Comparison of ENCODE assay signal across 27 cellular contexts in genomic region chr6:961407-961930, GRCh38.
"Had no signal": no experiment of that assay in that cellular context is flagged by ENCODE, and none has a peak within 500 bp of the region (broad histone marks: within the 10 kb centered on the region; RNA-seq: fewer than 3 reads in every experiment).

No MANE protein-coding gene starts in this region.

- H3K9me3 Mint-ChIP-seq: effector memory CD8-positive, alpha-beta T cell; naive thymus-derived CD4-positive, alpha-beta T cell; type B pancreatic cell had no signal

- H3K27me3 ChIP-seq: body of pancreas, gastroesophageal sphincter, uterus had no signal

- H3K9ac ChIP-seq: parathyroid adenoma had no signal

- ATAC-seq: activated CD4-positive, CD25-positive, alpha-beta regulatory T cell treated with anti-CD3 and anti-CD28 coated beads, Interleukin-2, amount 50 U/mL, for 24 hours; body of pancreas; effector memory CD8-positive, alpha-beta T cell; gastroesophageal sphincter; left cardiac atrium; left ventricle myocardium superior; naive thymus-derived CD4-positive, alpha-beta T cell; right cardiac atrium; stimulated activated naive CD8-positive, alpha-beta T cell treated with anti-CD3 and anti-CD28 coated beads, Interleukin-15, Interleukin-2, amounts not matched to agents 100 U/mL and 50 U/mL, for 24 hours had no signal

- FAIRE-seq: keratinocyte had no signal

- H3K9me3 ChIP-seq: body of pancreas, gastroesophageal sphincter, spleen, thoracic aorta, uterus had no signal

- H3K4me3 ChIP-seq: body of pancreas, coronary artery, gastroesophageal sphincter, spleen, thoracic aorta, uterus had no signal

- H3K27ac Mint-ChIP-seq: activated naive CD8-positive, alpha-beta T cell; effector memory CD8-positive, alpha-beta T cell; naive thymus-derived CD4-positive, alpha-beta T cell; type B pancreatic cell had no signal

- H3K4me1 Mint-ChIP-seq: naive thymus-derived CD4-positive, alpha-beta T cell had no signal

- H3K27ac ChIP-seq: body of pancreas, coronary artery, gastroesophageal sphincter, parathyroid adenoma, spleen, thoracic aorta, uterus, WERI-Rb-1 had no signal

- H3K36me3 ChIP-seq: gastroesophageal sphincter, spleen, thoracic aorta, uterus, WERI-Rb-1 had no signal

- DNase-seq: activated CD4-positive, alpha-beta T cell treated with anti-CD3 and anti-CD28 coated beads for 48 hours; activated CD4-positive, alpha-beta T cell treated with anti-CD3 and anti-CD28 coated beads, Interleukin-2, amount 50 U/mL, for 48 hours; activated CD8-positive, alpha-beta memory T cell treated with anti-CD3 and anti-CD28 coated beads for 24 hours; activated effector memory CD4-positive, alpha-beta T cell treated with Interleukin-2 at 50 U/mL for 16 hours; activated naive CD4-positive, alpha-beta T cell treated with Interleukin-2 at 50 U/mL for 16 hours; body of pancreas; cerebellar nuclear complex; effector memory CD8-positive, alpha-beta T cell; erythroblast; hippocampal formation; left cardiac atrium; left ventricle myocardium superior; naive thymus-derived CD4-positive, alpha-beta T cell; right cardiac atrium; spleen; stimulated activated naive CD8-positive, alpha-beta T cell treated with anti-CD3 and anti-CD28 coated beads, Interleukin-15, Interleukin-2, amounts not matched to agents 100 U/mL and 50 U/mL, for 24 hours; T-helper 9 cell; uterus; WERI-Rb-1 had no signal

- H2AFZ ChIP-seq: parathyroid adenoma had no signal

- H3K36me3 Mint-ChIP-seq: activated naive CD8-positive, alpha-beta T cell; naive thymus-derived CD4-positive, alpha-beta T cell; type B pancreatic cell had no signal

- H3K4me1 ChIP-seq: body of pancreas, gastroesophageal sphincter, parathyroid adenoma, spleen, uterus had no signal

- H3K4me3 Mint-ChIP-seq: activated naive CD8-positive, alpha-beta T cell; effector memory CD8-positive, alpha-beta T cell; naive thymus-derived CD4-positive, alpha-beta T cell; type B pancreatic cell had no signal

- H3K79me2 ChIP-seq: parathyroid adenoma had no signal
